16 cellular contexts compared by ENCODE assay signal in genomic region chr11:22341582-22341919, GRCh38. TPM values are rescaled to one million over a fixed set of nuclear protein-coding genes. Genes with fewer than 3 reads are reported as not detected.
A peak's percentile ranks its signal among the peaks of the same experiment; 100 is the strongest.
DNase-seq lines count a peak whose midpoint lies in the region; ATAC-seq and TF ChIP-seq lines count a peak whose summit lies in the region.
"Had no signal": no experiment of that assay in that cellular context is flagged by ENCODE, and none has a peak within 500 bp of the region (broad histone marks: within the 10 kb centered on the region; RNA-seq: fewer than 3 reads in every experiment).

No MANE protein-coding gene starts in this region.

- no peak overlapping the region for H2BK120ac ChIP-seq in trophoblast cell (ENCODE audit: insufficient read depth, low read length, poor library complexity)

- no peak overlapping the region for H2BK12ac ChIP-seq in trophoblast cell (ENCODE audit: low read length)

- WGBS in hepatocyte (ENCODE audit: low lambda C conversion rate, missing lambda C conversion rate), result 37% methylated on average over 22 of the region's 23 CpGs
- no CpG with 5 or more reads among the region's 23 CpGs for whole genome bisulfite sequencing in trophoblast cell (ENCODE audit: extremely low coverage, insufficient coverage, insufficient read length)
- WGBS in stomach, 5 donors, result 8 to 15% (median 9%) methylated on average over 16 to 23 of the region's 23 CpGs

- H3K4me3 ChIP-seq in hepatocyte (no peak overlapping the region), trophoblast cell (ENCODE audit: low read depth, low read length) (peak overlapping the region; percentile 33), stomach (no peak overlapping the region)
- H3K4me3 ChIP-seq: BLaER1, Peyer's patch had no signal

- H2BK5ac ChIP-seq in trophoblast cell (ENCODE audit: low read depth, low read length, poor library complexity), result no peak overlapping the region

- H4K12ac ChIP-seq in trophoblast cell (ENCODE audit: low read depth, low read length), result no peak overlapping the region

- ATAC-seq in activated CD4-positive, alpha-beta T cell treated with anti-CD3 and anti-CD28 coated beads for 36 hours, result no peak
- ATAC-seq in WTC11 (peak; percentile 4; the same call in 1 of the 2 replicates), GM21717 (IDR thresholded peaks at IDR 0.05; ENCODE audit: unreplicated experiment) (no peak)

- intact Hi-C loops in activated CD4-positive, alpha-beta T cell treated with anti-CD3 and anti-CD28 coated beads for 36 hours (cut with DNase I, micrococcal nuclease), result no loop called here
- intact Hi-C loops in stomach (cut with DNase I; ENCODE audit: low total_unique reads), result no loop called here

- no peaks in the 10 kb centered on the region for H3K79me2 ChIP-seq in hepatocyte
- no peaks in the 10 kb centered on the region for H3K79me2 ChIP-seq in trophoblast cell (ENCODE audit: control insufficient read depth, insufficient read depth, low read length, poor library complexity)

- H3K27ac ChIP-seq in hepatocyte, result no peak overlapping the region
- H3K27ac ChIP-seq in trophoblast cell (ENCODE audit: low read depth, low read length), result no peak overlapping the region
- no peak overlapping the region for H3K27ac ChIP-seq in stomach
- H3K27ac ChIP-seq: BLaER1, Peyer's patch had no signal

- no peak overlapping the region for H3K23ac ChIP-seq in trophoblast cell (ENCODE audit: low read length)

- H3K36me3 ChIP-seq in hepatocyte (replicated peaks; ENCODE audit: insufficient read depth, low read depth), result no peaks in the 10 kb centered on the region
- no peaks in the 10 kb centered on the region for H3K36me3 ChIP-seq in trophoblast cell (ENCODE audit: control insufficient read depth in 1 of 2, insufficient read depth in 2 of 2, low read length in 2 of 2)
- no peaks in the 10 kb centered on the region for H3K36me3 ChIP-seq in stomach
- H3K36me3 ChIP-seq: BLaER1, Peyer's patch had no signal

- H2AFZ ChIP-seq in hepatocyte (no peak overlapping the region), trophoblast cell (ENCODE audit: insufficient read depth, low read length, poor library complexity) (no peak overlapping the region)

- peak; percentile 7 for DNase-seq in activated CD4-positive, alpha-beta T cell treated with anti-CD3 and anti-CD28 coated beads for 48 hours
- no peak for DNase-seq in activated CD4-positive, alpha-beta T cell treated with anti-CD3 and anti-CD28 coated beads for 36 hours
- DNase-seq in WTC11 (ENCODE audit: low spot score) (peak; percentile 41), hepatocyte (ENCODE audit: low spot score) (peak; percentile 5), trophoblast cell (no peak), stomach (no peak)
- DNase-seq in stimulated activated CD4-positive, alpha-beta T cell treated with anti-CD3 and anti-CD28 coated beads, Interleukin-15, amount 100 ng/mL, for 24 hours, result no peak
- DNase-seq: 8988T; CD8-positive, alpha-beta memory T cell; NCI-H1930; Peyer's patch; SHP77 had no signal

- H3K18ac ChIP-seq in trophoblast cell (ENCODE audit: low read length), result no peak overlapping the region

- H3K4me3 Mint-ChIP-seq in activated CD4-positive, alpha-beta T cell treated with anti-CD3 and anti-CD28 coated beads for 36 hours, result no peak overlapping the region
- peak overlapping the region; percentile 78 for H3K4me3 Mint-ChIP-seq in WTC11
- H3K4me3 Mint-ChIP-seq: CD8-positive, alpha-beta memory T cell; IgD-negative memory B cell had no signal

- no peak overlapping the region for H3K14ac ChIP-seq in trophoblast cell (ENCODE audit: low read length)

- H3K9me3 ChIP-seq in hepatocyte (ENCODE audit: low read depth) (no peaks in the 10 kb centered on the region), trophoblast cell (ENCODE audit: insufficient read depth, low read depth, low read length) (peaks cover 2% of the 10 kb centered on the region), stomach (no peaks in the 10 kb centered on the region)
- H3K9me3 ChIP-seq: Peyer's patch had no signal

- TF ChIP-seq CTCF in WTC11 (IDR thresholded peaks at IDR 0.05) (no peak), hepatocyte (IDR thresholded peaks at IDR 0.05; ENCODE audit: poor library complexity) (no peak), stomach (IDR thresholded peaks at IDR 0.05) (no peak)

- no peak for TF ChIP-seq POLR2A in stomach (IDR thresholded peaks at IDR 0.05)

- H3K27ac Mint-ChIP-seq in activated CD4-positive, alpha-beta T cell treated with anti-CD3 and anti-CD28 coated beads for 36 hours, result no peak overlapping the region
- H3K27ac Mint-ChIP-seq in WTC11, result no peak overlapping the region
- H3K27ac Mint-ChIP-seq: CD8-positive, alpha-beta memory T cell; IgD-negative memory B cell had no signal

- H4K91ac ChIP-seq in trophoblast cell (ENCODE audit: low read depth, low read length), result no peak overlapping the region

- H3K9me3 Mint-ChIP-seq in activated CD4-positive, alpha-beta T cell treated with anti-CD3 and anti-CD28 coated beads for 36 hours (ENCODE audit: low read depth), result no peaks in the 10 kb centered on the region
- no peaks in the 10 kb centered on the region for H3K9me3 Mint-ChIP-seq in WTC11

- H4K20me1 ChIP-seq in hepatocyte (ENCODE audit: insufficient read depth, poor library complexity, severe bottlenecking), result no peaks in the 10 kb centered on the region
- H4K20me1 ChIP-seq: BLaER1 had no signal

- H3K4ac ChIP-seq in trophoblast cell (ENCODE audit: low read depth, low read length), result no peak overlapping the region

- peaks cover 91% of the 10 kb centered on the region for H3K27me3 ChIP-seq in hepatocyte
- peaks cover 35% of the 10 kb centered on the region for H3K27me3 ChIP-seq in trophoblast cell (ENCODE audit: insufficient read depth, low read length)
- H3K27me3 ChIP-seq in stomach, result peaks cover 15 to 90% (median 75%) of the 10 kb centered on the region in 3 donors

- H3K9me2 ChIP-seq in hepatocyte (replicated peaks; ENCODE audit: insufficient read depth), result no peaks in the 10 kb centered on the region

- H3K4me2 ChIP-seq in hepatocyte (no peak overlapping the region), trophoblast cell (ENCODE audit: low read length) (no peak overlapping the region)
- H3K4me2 ChIP-seq: BLaER1 had no signal

- H3K36me3 Mint-ChIP-seq in activated CD4-positive, alpha-beta T cell treated with anti-CD3 and anti-CD28 coated beads for 36 hours (ENCODE audit: low read depth), result no peaks in the 10 kb centered on the region
- no peaks in the 10 kb centered on the region for H3K36me3 Mint-ChIP-seq in WTC11
- H3K36me3 Mint-ChIP-seq: CD8-positive, alpha-beta memory T cell had no signal

- no peak overlapping the region for H4K8ac ChIP-seq in trophoblast cell (ENCODE audit: low read depth, low read length)

- no peak overlapping the region for H2AK5ac ChIP-seq in trophoblast cell (ENCODE audit: low read length)

- peaks cover 16% of the 10 kb centered on the region for H3K4me1 Mint-ChIP-seq in activated CD4-positive, alpha-beta T cell treated with anti-CD3 and anti-CD28 coated beads for 36 hours
- peaks cover 74% of the 10 kb centered on the region for H3K4me1 Mint-ChIP-seq in WTC11

- H3K79me1 ChIP-seq in trophoblast cell (ENCODE audit: low read length), result no peaks in the 10 kb centered on the region

- no peak for TF ChIP-seq EP300 in stomach (IDR thresholded peaks at IDR 0.05)

- H3K4me1 ChIP-seq in hepatocyte (ENCODE audit: insufficient read depth) (no peaks in the 10 kb centered on the region), trophoblast cell (ENCODE audit: control insufficient read depth in 1 of 2, insufficient read depth in 2 of 2, low read length in 2 of 2) (peaks cover 0 to 4% of the 10 kb centered on the region in 2 experiments), stomach (peaks cover 0 to 26% (median 6%) of the 10 kb centered on the region in 4 donors)
- H3K4me1 ChIP-seq: BLaER1, Peyer's patch had no signal

- H3K27me3 Mint-ChIP-seq in activated CD4-positive, alpha-beta T cell treated with anti-CD3 and anti-CD28 coated beads for 36 hours, result peaks cover 71% of the 10 kb centered on the region
- peaks cover 72% of the 10 kb centered on the region for H3K27me3 Mint-ChIP-seq in WTC11 (ENCODE audit: low read depth)

- CTCF ChIA-PET in activated CD4-positive, alpha-beta T cell treated with anti-CD3 and anti-CD28 coated beads for 36 hours (lab: Charles Lee), result no interaction called here
- CTCF ChIA-PET in WTC11 (lab: Charles Lee), result interaction anchor here (1.1 to 1.4 kb wide), 2 partner anchors 30 to 187 kb away, joined by 3 to 6 read pairs; no protein-coding TSS in a partner anchor

- no peak overlapping the region for H3K9ac ChIP-seq in trophoblast cell (ENCODE audit: low read length)
- H3K9ac ChIP-seq: BLaER1 had no signal

- POLR2A ChIA-PET in activated CD4-positive, alpha-beta T cell treated with anti-CD3 and anti-CD28 coated beads for 36 hours (lab: Charles Lee), result no interaction called here
- POLR2A ChIA-PET in WTC11 (lab: Charles Lee), result interaction anchor here (0.5 to 1.1 kb wide), 2 partner anchors 191 to 284 kb away, joined by 3 read pairs; partner anchors contain the start of gene FANCF

TF ChIP-seq in WTC11, 78 proteins besides CTCF, POLR2A, EP300 and RAD21:
- TF ChIP-seq ETV6 (CRISPR knock-in tag; IDR thresholded peaks at IDR 0.05) (0 out of 2 replicates have a peak, but pooled peaks have one; percentile 8), TP53 (CRISPR knock-in tag; IDR thresholded peaks at IDR 0.05) (peak; percentile 27; the same call in 1 of the 2 replicates), ZNF263 (CRISPR knock-in tag; IDR thresholded peaks at IDR 0.05; ENCODE audit: low read depth) (peak; percentile 61; the same call in 1 of the 2 replicates), MAX (CRISPR knock-in tag; IDR thresholded peaks at IDR 0.05) (peak; percentile 86)
- TF ChIP-seq, protein P1, sequence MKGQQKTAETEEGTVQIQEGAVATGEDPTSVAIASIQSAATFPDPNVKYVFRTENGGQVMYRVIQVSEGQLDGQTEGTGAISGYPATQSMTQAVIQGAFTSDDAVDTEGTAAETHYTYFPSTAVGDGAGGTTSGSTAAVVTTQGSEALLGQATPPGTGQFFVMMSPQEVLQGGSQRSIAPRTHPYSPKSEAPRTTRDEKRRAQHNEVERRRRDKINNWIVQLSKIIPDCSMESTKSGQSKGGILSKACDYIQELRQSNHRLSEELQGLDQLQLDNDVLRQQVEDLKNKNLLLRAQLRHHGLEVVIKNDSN (CRISPR knock-in tag; IDR thresholded peaks at IDR 0.05), result no peak
TF ChIP-seq in WTC11: peak in this region for 4.

RNA-seq across cellular contexts. Expression of gene SLC17A6, which starts 3.4 kb away (rescaled TPM):
- not detected for total RNA-seq in activated CD4-positive, alpha-beta T cell treated with anti-CD3 and anti-CD28 coated beads for 36 hours
- 0.11 to 0.24 TPM (median 0.14 TPM) in 3 replicates for total RNA-seq in WTC11 (2021)
- not detected in 2 replicates for total RNA-seq in hepatocyte
- polyA plus RNA-seq in hepatocyte, result not detected in 2 replicates
- polyA plus RNA-seq in trophoblast cell (2013), result not detected in 2 replicates
- total RNA-seq in stomach, result not detected
- polyA plus RNA-seq in stomach, result not detected
- total RNA-seq: CD8-positive, alpha-beta memory T cell; LHCN-M2; Peyer's patch had no signal
- polyA plus RNA-seq: CD8-positive, alpha-beta memory T cell; IgD-negative memory B cell had no signal

Comparison
In these comparisons a context has a peak if more than half of its experiments do, and no peak if none do; other contexts are left out.
1. DNase-seq: peak in activated CD4-positive, alpha-beta T cell treated with anti-CD3 and anti-CD28 coated beads for 48 hours (single experiment), WTC11 (single experiment) and hepatocyte (single experiment); none in activated CD4-positive, alpha-beta T cell treated with anti-CD3 and anti-CD28 coated beads for 36 hours (single experiment), trophoblast cell (0 of 2), stomach (single experiment) and stimulated activated CD4-positive, alpha-beta T cell treated with anti-CD3 and anti-CD28 coated beads, Interleukin-15, amount 100 ng/mL, for 24 hours (single experiment).